Comparison of ENCODE assay signal across 19 cellular contexts in genomic region chr4:126977306-126977705, GRCh38.
A peak's percentile ranks its signal among the peaks of the same experiment; 100 is the strongest.
DNase-seq lines count a peak whose midpoint lies in the region; ATAC-seq and TF ChIP-seq lines count a peak whose summit lies in the region.
"Had no signal": no experiment of that assay in that cellular context is flagged by ENCODE, and none has a peak within 500 bp of the region (broad histone marks: within the 10 kb centered on the region; RNA-seq: fewer than 3 reads in every experiment).

No MANE protein-coding gene starts in this region.

- peak overlapping the region; percentile 79 for H2AFZ ChIP-seq in mammary epithelial cell (ENCODE audit: low read depth, low read length)
- H2AFZ ChIP-seq: parathyroid adenoma had no signal

- ATAC-seq in gastrocnemius medialis = no peak
- ATAC-seq: stimulated activated memory B cell treated with anti-CD40 and anti-IgM and Interleukin-4, amounts not matched to agents 10 μg/mL and 1 μg/mL and 100 μg/mL, for 72 hours had no signal

- no peaks in the 10 kb centered on the region for H3K27me3 Mint-ChIP-seq in endodermal cell (ENCODE audit: insufficient read depth)
- H3K27me3 Mint-ChIP-seq: stimulated activated memory B cell treated with anti-CD40 and anti-IgM and Interleukin-4, amounts not matched to agents 10 μg/mL and 1 μg/mL and 100 μg/mL, for 72 hours; type B pancreatic cell had no signal

- dilution Hi-C loops in mammary epithelial cell (cut with HindIII; ENCODE audit: low sequenced_read_pairs) = no loop called here

- H3K9ac ChIP-seq in mammary epithelial cell (ENCODE audit: insufficient read depth, low read length) (no peak overlapping the region), endodermal cell (ENCODE audit: extremely low read depth, low read length, poor library complexity, severe bottlenecking) (no peak overlapping the region), skeletal muscle satellite cell (ENCODE audit: low read depth, low read length) (no peak overlapping the region)
- H3K9ac ChIP-seq: parathyroid adenoma had no signal

- H3K4me3 ChIP-seq in mammary epithelial cell (replicated peaks in 1 of 3; ENCODE audit: insufficient read depth in 1 of 3, low read depth in 2 of 3, low read length in 3 of 3) (no peak overlapping the region), breast epithelium (no peak overlapping the region), endodermal cell (ENCODE audit: low read length) (no peak overlapping the region), skeletal muscle satellite cell (ENCODE audit: low read length) (no peak overlapping the region), gastrocnemius medialis (no peak overlapping the region)

- TF ChIP-seq POLR2A in breast epithelium (IDR thresholded peaks at IDR 0.05) (no peak), gastrocnemius medialis (IDR thresholded peaks at IDR 0.05) (no peak)

- H3K9me3 ChIP-seq in mammary epithelial cell (replicated peaks; ENCODE audit: insufficient read depth, low read length) (no peaks in the 10 kb centered on the region), breast epithelium (no peaks in the 10 kb centered on the region), endodermal cell (ENCODE audit: control insufficient read depth, low read length) (no peaks in the 10 kb centered on the region), skeletal muscle satellite cell (replicated peaks; ENCODE audit: low read length) (no peaks in the 10 kb centered on the region), gastrocnemius medialis (no peaks in the 10 kb centered on the region)

- DNase-seq in mammary epithelial cell (no peak), breast epithelium (ENCODE audit: low spot score in 2 of 2) (no peak), endodermal cell (peak; percentile 57), iris pigment epithelial cell (ENCODE audit: low read depth) (peak; percentile 3), HuH-7.5 (ENCODE audit: low spot score) (no peak), NCI-H2227 treated with DMSO at 0.1 percent for 48 hours (lab: John Stamatoyannopoulos, UW) (no peak), gastrocnemius medialis (no peak)
- DNase-seq: activated CD4-positive, alpha-beta T cell treated with anti-CD3 and anti-CD28 coated beads, Interleukin-2, amount 50 U/mL, for 48 hours; central memory CD4-positive, alpha-beta T cell; H7; MM.1S; NCI-H187 treated with DMSO at 0.1 percent for 48 hours; NCI-H524 had no signal

- H3K4me2 ChIP-seq in mammary epithelial cell (ENCODE audit: insufficient read depth, low read depth, low read length) = no peak overlapping the region
- H3K4me2 ChIP-seq in skeletal muscle satellite cell (ENCODE audit: low read length) = peak overlapping the region; percentile 39

- H3K36me3 ChIP-seq in mammary epithelial cell (ENCODE audit: insufficient read depth, low read length) (no peaks in the 10 kb centered on the region), breast epithelium (no peaks in the 10 kb centered on the region), endodermal cell (ENCODE audit: control insufficient read depth, insufficient read depth, low read length) (no peaks in the 10 kb centered on the region), skeletal muscle satellite cell (ENCODE audit: insufficient read depth, low read length) (no peaks in the 10 kb centered on the region), gastrocnemius medialis (no peaks in the 10 kb centered on the region)

- no peak overlapping the region for H3K4me3 Mint-ChIP-seq in endodermal cell
- H3K4me3 Mint-ChIP-seq: CD14-positive monocyte; stimulated activated memory B cell treated with anti-CD40 and anti-IgM and Interleukin-4, amounts not matched to agents 10 μg/mL and 1 μg/mL and 100 μg/mL, for 72 hours; type B pancreatic cell had no signal

- intact Hi-C loops in mammary epithelial cell (cut with micrococcal nuclease) = no loop called here
- intact Hi-C loops in breast epithelium (cut with DNase I; ENCODE audit: low total_unique reads) = no loop called here
- intact Hi-C loops in gastrocnemius medialis (cut with DNase I; ENCODE audit: low total_unique reads) = no loop called here

- no peaks in the 10 kb centered on the region for H3K36me3 Mint-ChIP-seq in endodermal cell (ENCODE audit: low read depth)
- H3K36me3 Mint-ChIP-seq: CD14-positive monocyte; stimulated activated memory B cell treated with anti-CD40 and anti-IgM and Interleukin-4, amounts not matched to agents 10 μg/mL and 1 μg/mL and 100 μg/mL, for 72 hours; type B pancreatic cell had no signal

- peaks cover 7% of the 10 kb centered on the region for H3K4me1 Mint-ChIP-seq in endodermal cell
- H3K4me1 Mint-ChIP-seq: CD14-positive monocyte; stimulated activated memory B cell treated with anti-CD40 and anti-IgM and Interleukin-4, amounts not matched to agents 10 μg/mL and 1 μg/mL and 100 μg/mL, for 72 hours had no signal

- peak overlapping the region; percentile 13 for H3K27ac Mint-ChIP-seq in endodermal cell
- H3K27ac Mint-ChIP-seq: CD14-positive monocyte; stimulated activated memory B cell treated with anti-CD40 and anti-IgM and Interleukin-4, amounts not matched to agents 10 μg/mL and 1 μg/mL and 100 μg/mL, for 72 hours; type B pancreatic cell had no signal

- H3K4me1 ChIP-seq in mammary epithelial cell (ENCODE audit: insufficient read depth, low read length) = no peaks in the 10 kb centered on the region
- H3K4me1 ChIP-seq in breast epithelium = no peaks in the 10 kb centered on the region
- H3K4me1 ChIP-seq in endodermal cell (ENCODE audit: control insufficient read depth, insufficient read depth, low read length) = no peaks in the 10 kb centered on the region
- peaks cover 10% of the 10 kb centered on the region for H3K4me1 ChIP-seq in skeletal muscle satellite cell (ENCODE audit: control insufficient read depth, insufficient read depth, low read length)
- no peaks in the 10 kb centered on the region for H3K4me1 ChIP-seq in gastrocnemius medialis
- H3K4me1 ChIP-seq: parathyroid adenoma had no signal

- H3K9me3 Mint-ChIP-seq in endodermal cell = no peaks in the 10 kb centered on the region
- H3K9me3 Mint-ChIP-seq: type B pancreatic cell had no signal

- TF ChIP-seq CTCF in mammary epithelial cell (conservative IDR thresholded peaks at IDR 0.05 in 1 of 2, IDR thresholded peaks at IDR 0.05 in 1 of 2; ENCODE audit: extremely low read depth in 1 of 2, insufficient read depth in 1 of 2, low read depth in 1 of 2, low read length in 2 of 2) (no peak), breast epithelium (IDR thresholded peaks at IDR 0.05) (no peak), endodermal cell (conservative IDR thresholded peaks at IDR 0.05) (no peak), gastrocnemius medialis (IDR thresholded peaks at IDR 0.05 in 4 of 5, conservative IDR thresholded peaks at IDR 0.05 in 1 of 5) (no peak)

- CTCF ChIA-PET in mammary epithelial cell (lab: Charles Lee; ENCODE audit: low non-redundant PET) = no interaction called here

- H3K27me3 ChIP-seq in mammary epithelial cell (ENCODE audit: insufficient read depth, low read length) (no peaks in the 10 kb centered on the region), breast epithelium (no peaks in the 10 kb centered on the region), endodermal cell (ENCODE audit: control insufficient read depth, insufficient read depth, low read length, poor library complexity, severe bottlenecking) (no peaks in the 10 kb centered on the region), skeletal muscle satellite cell (ENCODE audit: control insufficient read depth, insufficient read depth, low read length) (no peaks in the 10 kb centered on the region), gastrocnemius medialis (no peaks in the 10 kb centered on the region)

- no peaks in the 10 kb centered on the region for H3K79me2 ChIP-seq in mammary epithelial cell (ENCODE audit: insufficient read depth, low read length)
- H3K79me2 ChIP-seq: parathyroid adenoma had no signal

- WGBS in mammary epithelial cell (ENCODE audit: low coverage, missing lambda C conversion rate) = 76% methylated on average over 3 of the region's 3 CpGs
- WGBS in endodermal cell (ENCODE audit: insufficient coverage in 1 of 2, insufficient read length in 1 of 2), 2 experiments = 70 to 76% methylated on average over 2 to 3 of the region's 3 CpGs

- H3K27ac ChIP-seq in mammary epithelial cell (ENCODE audit: insufficient read depth, low read depth, low read length) (no peak overlapping the region), breast epithelium (no peak overlapping the region), endodermal cell (ENCODE audit: low read depth, low read length) (no peak overlapping the region), gastrocnemius medialis (no peak overlapping the region)
- H3K27ac ChIP-seq: 22Rv1, parathyroid adenoma had no signal

- BruUV-seq in mammary epithelial cell (replicated peaks; lab: Mats Ljungman, UMichigan) = no TSS peak

- in situ Hi-C loops in mammary epithelial cell (cut with MboI; ENCODE audit: low sequenced_read_pairs in 2 of 2) = no loop called here
- in situ Hi-C loops in gastrocnemius medialis (cut with MboI; ENCODE audit: low sequenced_read_pairs in 4 of 4) = no loop called here

- no peaks in the 10 kb centered on the region for H4K20me1 ChIP-seq in mammary epithelial cell (ENCODE audit: insufficient read depth, low read length)

Comparison
In these comparisons a context has a peak if more than half of its experiments do, and no peak if none do; other contexts are left out.
1. DNase-seq: peak in endodermal cell (single experiment) and iris pigment epithelial cell (single experiment); none in mammary epithelial cell (single experiment), breast epithelium (0 of 2), HuH-7.5 (single experiment), NCI-H2227 treated with DMSO at 0.1 percent for 48 hours (single experiment) and gastrocnemius medialis (0 of 2).